In genomic region chr18:7605705-7606104, GRCh38 we compare ENCODE assay signal across 1 cellular context.
TF ChIP-seq lines count a peak whose summit lies in the region.

No MANE protein-coding gene starts in this region.

TF ChIP-seq in GM23338, 12 proteins besides CTCF, POLR2A, EP300 and RAD21 (continued from another document):
- TF ChIP-seq, protein P1, sequence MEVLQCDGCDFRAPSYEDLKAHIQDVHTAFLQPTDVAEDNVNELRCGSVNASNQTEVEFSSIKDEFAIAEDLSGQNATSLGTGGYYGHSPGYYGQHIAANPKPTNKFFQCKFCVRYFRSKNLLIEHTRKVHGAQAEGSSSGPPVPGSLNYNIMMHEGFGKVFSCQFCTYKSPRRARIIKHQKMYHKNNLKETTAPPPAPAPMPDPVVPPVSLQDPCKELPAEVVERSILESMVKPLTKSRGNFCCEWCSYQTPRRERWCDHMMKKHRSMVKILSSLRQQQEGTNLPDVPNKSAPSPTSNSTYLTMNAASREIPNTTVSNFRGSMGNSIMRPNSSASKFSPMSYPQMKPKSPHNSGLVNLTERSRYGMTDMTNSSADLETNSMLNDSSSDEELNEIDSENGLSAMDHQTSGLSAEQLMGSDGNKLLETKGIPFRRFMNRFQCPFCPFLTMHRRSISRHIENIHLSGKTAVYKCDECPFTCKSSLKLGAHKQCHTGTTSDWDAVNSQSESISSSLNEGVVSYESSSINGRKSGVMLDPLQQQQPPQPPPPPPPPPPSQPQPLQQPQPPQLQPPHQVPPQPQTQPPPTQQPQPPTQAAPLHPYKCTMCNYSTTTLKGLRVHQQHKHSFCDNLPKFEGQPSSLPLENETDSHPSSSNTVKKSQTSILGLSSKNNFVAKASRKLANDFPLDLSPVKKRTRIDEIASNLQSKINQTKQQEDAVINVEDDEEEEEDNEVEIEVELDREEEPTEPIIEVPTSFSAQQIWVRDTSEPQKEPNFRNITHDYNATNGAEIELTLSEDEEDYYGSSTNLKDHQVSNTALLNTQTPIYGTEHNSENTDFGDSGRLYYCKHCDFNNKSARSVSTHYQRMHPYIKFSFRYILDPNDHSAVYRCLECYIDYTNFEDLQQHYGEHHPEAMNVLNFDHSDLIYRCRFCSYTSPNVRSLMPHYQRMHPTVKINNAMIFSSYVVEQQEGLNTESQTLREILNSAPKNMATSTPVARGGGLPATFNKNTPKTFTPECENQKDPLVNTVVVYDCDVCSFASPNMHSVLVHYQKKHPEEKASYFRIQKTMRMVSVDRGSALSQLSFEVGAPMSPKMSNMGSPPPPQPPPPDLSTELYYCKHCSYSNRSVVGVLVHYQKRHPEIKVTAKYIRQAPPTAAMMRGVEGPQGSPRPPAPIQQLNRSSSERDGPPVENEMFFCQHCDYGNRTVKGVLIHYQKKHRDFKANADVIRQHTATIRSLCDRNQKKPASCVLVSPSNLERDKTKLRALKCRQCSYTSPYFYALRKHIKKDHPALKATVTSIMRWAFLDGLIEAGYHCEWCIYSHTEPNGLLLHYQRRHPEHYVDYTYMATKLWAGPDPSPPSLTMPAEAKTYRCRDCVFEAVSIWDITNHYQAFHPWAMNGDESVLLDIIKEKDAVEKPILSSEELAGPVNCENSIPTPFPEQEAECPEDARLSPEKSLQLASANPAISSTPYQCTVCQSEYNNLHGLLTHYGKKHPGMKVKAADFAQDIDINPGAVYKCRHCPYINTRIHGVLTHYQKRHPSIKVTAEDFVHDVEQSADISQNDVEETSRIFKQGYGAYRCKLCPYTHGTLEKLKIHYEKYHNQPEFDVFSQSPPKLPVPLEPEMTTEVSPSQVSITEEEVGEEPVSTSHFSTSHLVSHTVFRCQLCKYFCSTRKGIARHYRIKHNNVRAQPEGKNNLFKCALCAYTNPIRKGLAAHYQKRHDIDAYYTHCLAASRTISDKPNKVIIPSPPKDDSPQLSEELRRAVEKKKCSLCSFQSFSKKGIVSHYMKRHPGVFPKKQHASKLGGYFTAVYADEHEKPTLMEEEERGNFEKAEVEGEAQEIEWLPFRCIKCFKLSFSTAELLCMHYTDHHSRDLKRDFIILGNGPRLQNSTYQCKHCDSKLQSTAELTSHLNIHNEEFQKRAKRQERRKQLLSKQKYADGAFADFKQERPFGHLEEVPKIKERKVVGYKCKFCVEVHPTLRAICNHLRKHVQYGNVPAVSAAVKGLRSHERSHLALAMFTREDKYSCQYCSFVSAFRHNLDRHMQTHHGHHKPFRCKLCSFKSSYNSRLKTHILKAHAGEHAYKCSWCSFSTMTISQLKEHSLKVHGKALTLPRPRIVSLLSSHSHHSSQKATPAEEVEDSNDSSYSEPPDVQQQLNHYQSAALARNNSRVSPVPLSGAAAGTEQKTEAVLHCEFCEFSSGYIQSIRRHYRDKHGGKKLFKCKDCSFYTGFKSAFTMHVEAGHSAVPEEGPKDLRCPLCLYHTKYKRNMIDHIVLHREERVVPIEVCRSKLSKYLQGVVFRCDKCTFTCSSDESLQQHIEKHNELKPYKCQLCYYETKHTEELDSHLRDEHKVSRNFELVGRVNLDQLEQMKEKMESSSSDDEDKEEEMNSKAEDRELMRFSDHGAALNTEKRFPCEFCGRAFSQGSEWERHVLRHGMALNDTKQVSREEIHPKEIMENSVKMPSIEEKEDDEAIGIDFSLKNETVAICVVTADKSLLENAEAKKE (CRISPR knock-in tag; IDR thresholded peaks at IDR 0.05), result no peak
- no peak for TF ChIP-seq EZH2phosphoT487 (IDR thresholded peaks at IDR 0.05; ENCODE audit: unreplicated experiment)
- no peak for TF ChIP-seq CREB1 (CRISPR knock-in tag; IDR thresholded peaks at IDR 0.05; ENCODE audit: low read depth)
TF ChIP-seq in GM23338: peak in this region for 0.
